In genomic region chr16:75108792-75109731, GRCh38 we compare ENCODE assay signal across 8 cellular contexts. TPM values are rescaled to one million over a fixed set of nuclear protein-coding genes. Genes with fewer than 3 reads are reported as not detected.
DNase-seq lines count a peak whose midpoint lies in the region; ATAC-seq and TF ChIP-seq lines count a peak whose summit lies in the region.

No MANE protein-coding gene starts in this region.

- DNase-seq in NCI-H2107 treated with DMSO at 0.1 percent for 48 hours (lab: John Stamatoyannopoulos, UW; ENCODE audit: unreplicated experiment) (peak; percentile 27), coronary artery (ENCODE audit: low spot score) (peak; percentile 94), mesothelial cell of epicardium (ENCODE audit: low spot score in 2 of 2, unreplicated experiment in 2 of 2) (no peak)
- DNase-seq in activated CD4-positive, alpha-beta T cell treated with anti-CD3 and anti-CD28 coated beads, Interleukin-2, amount 50 U/mL, for 48 hours: peak; percentile 87 to 91
- peak; percentile 21 to 50 for DNase-seq in stimulated activated CD8-positive, alpha-beta memory T cell treated with anti-CD3 and anti-CD28 coated beads, Interleukin-15, amount 100 ng/mL, for 4 hours (ENCODE audit: low read depth in 2 of 2)

- TF ChIP-seq CTCF in coronary artery (IDR thresholded peaks at IDR 0.05) (no peak), mesothelial cell of epicardium (IDR thresholded peaks at IDR 0.05; ENCODE audit: unreplicated experiment) (no peak)

- H3K36me3 Mint-ChIP-seq in mesothelial cell of epicardium: peaks cover 11% of the 10 kb centered on the region

- peak overlapping the region; percentile 2 for H3K27ac Mint-ChIP-seq in mesothelial cell of epicardium

- H3K4me3 Mint-ChIP-seq in mesothelial cell of epicardium: no peak overlapping the region

- peak overlapping the region; percentile 44 for H3K4me3 ChIP-seq in coronary artery

- no peaks in the 10 kb centered on the region for H3K27me3 Mint-ChIP-seq in mesothelial cell of epicardium (ENCODE audit: low read depth)

- peak overlapping the region; percentile 64 to 89 for H3K27ac ChIP-seq in coronary artery

- H3K9me3 Mint-ChIP-seq in mesothelial cell of epicardium: peaks cover 4% of the 10 kb centered on the region

- H3K4me1 Mint-ChIP-seq in mesothelial cell of epicardium: peaks cover 23% of the 10 kb centered on the region

- ATAC-seq in GM21447 (IDR thresholded peaks at IDR 0.05; ENCODE audit: unreplicated experiment): peak; percentile 45
- ATAC-seq in GM18520 (IDR thresholded peaks at IDR 0.05; ENCODE audit: unreplicated experiment): no peak
- ATAC-seq in HG02884 (IDR thresholded peaks at IDR 0.05; ENCODE audit: unreplicated experiment): no peak

RNA-seq across cellular contexts. Expression of gene LDHD, which starts 7.5 kb away (rescaled TPM):
- 0.65 to 0.86 TPM (median 0.66 TPM) in 3 replicates for total RNA-seq in mesothelial cell of epicardium

RNA-seq across cellular contexts. Expression of gene ZFP1, which starts 39.3 kb away (rescaled TPM):
- 21.8 to 22.3 TPM (median 21.8 TPM) in 3 replicates for total RNA-seq in mesothelial cell of epicardium

Comparison
In these comparisons a context has a peak if more than half of its experiments do, and no peak if none do; other contexts are left out.
1. DNase-seq: peak in NCI-H2107 treated with DMSO at 0.1 percent for 48 hours (single experiment), activated CD4-positive, alpha-beta T cell treated with anti-CD3 and anti-CD28 coated beads, Interleukin-2, amount 50 U/mL, for 48 hours (2 of 2), coronary artery (single experiment) and stimulated activated CD8-positive, alpha-beta memory T cell treated with anti-CD3 and anti-CD28 coated beads, Interleukin-15, amount 100 ng/mL, for 4 hours (2 of 2); none in mesothelial cell of epicardium (0 of 2).